Comparison of ENCODE assay signal across 1 cellular context in the genomic region with DNA sequence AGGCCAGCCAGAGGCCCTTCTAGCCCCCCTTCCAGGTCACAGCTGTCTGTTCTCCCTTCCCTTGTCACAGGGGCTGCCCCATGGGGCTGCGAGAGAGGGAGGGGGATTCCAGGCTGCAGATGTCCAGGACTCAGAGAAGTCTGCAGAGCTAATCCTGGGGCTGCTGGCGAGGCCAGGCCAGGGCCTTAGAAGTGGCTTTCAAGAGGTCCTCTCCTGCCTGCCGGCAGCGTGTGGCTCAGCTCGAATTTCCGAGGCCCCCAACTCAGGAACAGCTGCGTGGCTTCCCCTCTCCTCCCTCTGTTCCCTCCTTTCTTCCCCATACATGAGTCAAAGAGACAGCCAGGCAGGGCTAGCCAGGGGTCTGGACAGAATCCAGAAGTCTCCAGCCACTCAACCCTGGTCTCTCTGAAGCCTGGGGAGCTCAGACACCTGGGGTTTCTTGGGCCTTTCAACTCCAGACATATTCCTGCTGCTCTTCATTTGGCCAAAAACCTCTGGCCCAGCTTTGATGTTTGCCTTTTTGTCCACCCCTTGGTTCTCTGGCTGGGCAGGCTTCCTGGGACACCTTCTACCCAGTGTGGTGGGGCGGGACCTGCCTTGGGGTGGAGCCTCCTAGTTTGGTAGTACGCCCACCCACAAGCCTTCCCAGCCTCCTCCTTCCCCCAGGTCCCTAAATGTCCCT.
TF ChIP-seq lines count a peak whose summit lies in the region.

No MANE protein-coding gene starts in this region.

TF ChIP-seq in SK-N-SH, 30 proteins besides CTCF, POLR2A, EP300 and RAD21 (continued from another document):
- TF ChIP-seq, protein P1, sequence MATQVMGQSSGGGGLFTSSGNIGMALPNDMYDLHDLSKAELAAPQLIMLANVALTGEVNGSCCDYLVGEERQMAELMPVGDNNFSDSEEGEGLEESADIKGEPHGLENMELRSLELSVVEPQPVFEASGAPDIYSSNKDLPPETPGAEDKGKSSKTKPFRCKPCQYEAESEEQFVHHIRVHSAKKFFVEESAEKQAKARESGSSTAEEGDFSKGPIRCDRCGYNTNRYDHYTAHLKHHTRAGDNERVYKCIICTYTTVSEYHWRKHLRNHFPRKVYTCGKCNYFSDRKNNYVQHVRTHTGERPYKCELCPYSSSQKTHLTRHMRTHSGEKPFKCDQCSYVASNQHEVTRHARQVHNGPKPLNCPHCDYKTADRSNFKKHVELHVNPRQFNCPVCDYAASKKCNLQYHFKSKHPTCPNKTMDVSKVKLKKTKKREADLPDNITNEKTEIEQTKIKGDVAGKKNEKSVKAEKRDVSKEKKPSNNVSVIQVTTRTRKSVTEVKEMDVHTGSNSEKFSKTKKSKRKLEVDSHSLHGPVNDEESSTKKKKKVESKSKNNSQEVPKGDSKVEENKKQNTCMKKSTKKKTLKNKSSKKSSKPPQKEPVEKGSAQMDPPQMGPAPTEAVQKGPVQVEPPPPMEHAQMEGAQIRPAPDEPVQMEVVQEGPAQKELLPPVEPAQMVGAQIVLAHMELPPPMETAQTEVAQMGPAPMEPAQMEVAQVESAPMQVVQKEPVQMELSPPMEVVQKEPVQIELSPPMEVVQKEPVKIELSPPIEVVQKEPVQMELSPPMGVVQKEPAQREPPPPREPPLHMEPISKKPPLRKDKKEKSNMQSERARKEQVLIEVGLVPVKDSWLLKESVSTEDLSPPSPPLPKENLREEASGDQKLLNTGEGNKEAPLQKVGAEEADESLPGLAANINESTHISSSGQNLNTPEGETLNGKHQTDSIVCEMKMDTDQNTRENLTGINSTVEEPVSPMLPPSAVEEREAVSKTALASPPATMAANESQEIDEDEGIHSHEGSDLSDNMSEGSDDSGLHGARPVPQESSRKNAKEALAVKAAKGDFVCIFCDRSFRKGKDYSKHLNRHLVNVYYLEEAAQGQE (IDR thresholded peaks at IDR 0.05; ENCODE audit: low read depth, low read length), result no peak
- TF ChIP-seq FOXM1 (IDR thresholded peaks at IDR 0.05; ENCODE audit: low read depth) (no peak), MEF2A (IDR thresholded peaks at IDR 0.05; ENCODE audit: borderline replicate concordance, low read depth) (no peak), FOSL2 (IDR thresholded peaks at IDR 0.05; ENCODE audit: borderline replicate concordance, low read depth) (no peak), NFIC (IDR thresholded peaks at IDR 0.05; ENCODE audit: borderline replicate concordance) (no peak; the same call in 1 of the 2 replicates), NRF1 (IDR thresholded peaks at IDR 0.05; ENCODE audit: low read depth, low read length) (no peak), RXRA (IDR thresholded peaks at IDR 0.05; ENCODE audit: borderline replicate concordance, low read depth) (no peak), CHD2 (IDR thresholded peaks at IDR 0.05; ENCODE audit: low read length, partially characterized antibody) (no peak)
- TF ChIP-seq, protein P2, sequence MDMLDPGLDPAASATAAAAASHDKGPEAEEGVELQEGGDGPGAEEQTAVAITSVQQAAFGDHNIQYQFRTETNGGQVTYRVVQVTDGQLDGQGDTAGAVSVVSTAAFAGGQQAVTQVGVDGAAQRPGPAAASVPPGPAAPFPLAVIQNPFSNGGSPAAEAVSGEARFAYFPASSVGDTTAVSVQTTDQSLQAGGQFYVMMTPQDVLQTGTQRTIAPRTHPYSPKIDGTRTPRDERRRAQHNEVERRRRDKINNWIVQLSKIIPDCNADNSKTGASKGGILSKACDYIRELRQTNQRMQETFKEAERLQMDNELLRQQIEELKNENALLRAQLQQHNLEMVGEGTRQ (IDR thresholded peaks at IDR 0.05; ENCODE audit: borderline replicate concordance, low read depth, low read length), result no peak
- TF ChIP-seq, protein P3, sequence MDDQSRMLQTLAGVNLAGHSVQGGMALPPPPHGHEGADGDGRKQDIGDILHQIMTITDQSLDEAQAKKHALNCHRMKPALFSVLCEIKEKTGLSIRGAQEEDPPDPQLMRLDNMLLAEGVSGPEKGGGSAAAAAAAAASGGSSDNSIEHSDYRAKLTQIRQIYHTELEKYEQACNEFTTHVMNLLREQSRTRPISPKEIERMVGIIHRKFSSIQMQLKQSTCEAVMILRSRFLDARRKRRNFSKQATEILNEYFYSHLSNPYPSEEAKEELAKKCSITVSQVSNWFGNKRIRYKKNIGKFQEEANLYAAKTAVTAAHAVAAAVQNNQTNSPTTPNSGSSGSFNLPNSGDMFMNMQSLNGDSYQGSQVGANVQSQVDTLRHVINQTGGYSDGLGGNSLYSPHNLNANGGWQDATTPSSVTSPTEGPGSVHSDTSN (IDR thresholded peaks at IDR 0.05), result no peak
- TF ChIP-seq, protein P4, sequence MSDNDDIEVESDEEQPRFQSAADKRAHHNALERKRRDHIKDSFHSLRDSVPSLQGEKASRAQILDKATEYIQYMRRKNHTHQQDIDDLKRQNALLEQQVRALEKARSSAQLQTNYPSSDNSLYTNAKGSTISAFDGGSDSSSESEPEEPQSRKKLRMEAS (IDR thresholded peaks at IDR 0.05; ENCODE audit: low read depth), result no peak
